26 cellular contexts compared by ENCODE assay signal in the genomic region with DNA sequence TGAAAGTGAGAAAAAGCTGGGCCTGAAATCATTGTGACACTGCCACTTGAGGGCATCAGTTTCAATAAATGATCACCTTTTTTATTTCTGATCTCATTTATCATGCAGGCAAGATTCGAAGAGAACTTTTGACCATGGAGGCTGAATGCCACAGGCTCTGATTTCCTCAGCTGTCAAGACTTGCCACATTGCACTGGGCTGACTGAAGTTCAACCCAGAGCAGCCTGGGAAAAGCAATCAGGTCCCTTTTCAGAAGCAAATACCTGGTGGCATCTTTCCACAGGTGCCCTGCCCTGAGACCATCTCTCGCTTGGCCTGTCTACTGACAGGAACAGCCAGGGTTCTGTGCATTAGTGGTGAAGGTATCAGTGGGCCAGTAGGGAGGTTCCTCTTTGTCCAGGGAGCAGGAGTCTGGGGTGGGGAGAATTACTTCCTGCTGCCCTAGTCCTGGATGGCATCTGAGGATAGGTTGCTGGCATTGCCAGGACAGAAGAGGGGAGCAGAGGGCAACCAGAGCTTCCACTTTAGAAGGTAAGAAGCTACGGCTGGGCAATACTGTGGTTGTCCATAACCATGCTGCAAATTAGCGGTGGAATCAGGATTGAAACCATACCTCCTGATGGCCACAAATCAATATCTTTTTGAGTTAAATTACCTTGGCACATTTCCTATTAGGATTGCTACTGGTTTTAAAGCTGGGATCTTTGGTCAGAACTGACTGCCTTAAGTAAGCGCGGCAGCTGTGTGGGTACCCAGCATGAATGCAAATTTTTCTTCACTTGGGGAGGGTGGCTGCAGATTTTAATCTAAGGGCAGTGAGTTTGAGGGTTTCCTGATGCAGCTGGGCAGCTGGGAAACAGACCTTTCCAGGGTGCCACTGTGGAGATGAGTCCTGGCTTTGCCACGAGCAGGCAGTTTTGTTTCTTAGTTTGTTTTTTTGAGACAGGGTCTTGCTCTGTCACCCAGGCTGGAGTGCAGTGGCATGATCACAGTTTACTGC.
"Had no signal": no experiment of that assay in that cellular context is flagged by ENCODE, and none has a peak within 500 bp of the region (broad histone marks: within the 10 kb centered on the region; RNA-seq: fewer than 3 reads in every experiment).

No MANE protein-coding gene starts in this region.

- H3K9me3 Mint-ChIP-seq: endodermal cell, type B pancreatic cell had no signal

- H3K27me3 ChIP-seq: testis had no signal

- H3K4me2 ChIP-seq: smooth muscle cell had no signal

- H3K27ac ChIP-seq: dorsolateral prefrontal cortex, epithelial cell of prostate, heart right ventricle, left ventricle myocardium inferior, lower lobe of right lung, psoas muscle, testis, tibial artery had no signal

- H3K4me1 ChIP-seq: lower lobe of right lung, psoas muscle, testis had no signal

- H3K4me3 ChIP-seq: dorsolateral prefrontal cortex, heart right ventricle, left ventricle myocardium inferior, lower lobe of right lung, psoas muscle, smooth muscle cell, testis, tibial artery had no signal

- DNase-seq: central memory CD4-positive, alpha-beta T cell; dorsolateral prefrontal cortex; effector CD8-positive, alpha-beta T cell; endodermal cell; foreskin melanocyte; glutamatergic neuron; heart right ventricle; hippocampal formation; left cardiac atrium; left ventricle myocardium inferior; lower lobe of right lung; natural killer cell; psoas muscle; right cardiac atrium; stimulated activated CD4-positive, alpha-beta T cell treated with anti-CD3 and anti-CD28 coated beads, Interleukin-12 subunit alpha, Interleukin-12 subunit beta, amount 100 ng/mL, for 4 hours; stimulated activated CD4-positive, alpha-beta T cell treated with anti-CD3 and anti-CD28 coated beads, Interleukin-1b, Interleukin-23, amount 100 ng/mL, for 48 hours; stimulated activated CD4-positive, alpha-beta T cell treated with anti-CD3 and anti-CD28 coated beads, Interleukin-4, amount 100 ng/mL, for 1 hour; stimulated activated CD8-positive, alpha-beta memory T cell treated with anti-CD3 and anti-CD28 coated beads, Interleukin-4, amount 100 ng/mL, for 48 hours; stimulated activated naive CD4-positive, alpha-beta T cell treated with Interleukin-2 at 50 U/mL for 16 hours; substantia nigra; testis; tibial artery had no signal

- H3K4me3 Mint-ChIP-seq: endodermal cell, natural killer cell, type B pancreatic cell had no signal

- H3K36me3 Mint-ChIP-seq: natural killer cell had no signal

- H3K36me3 ChIP-seq: heart right ventricle, left ventricle myocardium inferior, lower lobe of right lung, tibial artery had no signal

- H3K9me3 ChIP-seq: heart right ventricle, left ventricle myocardium inferior, lower lobe of right lung, psoas muscle, testis, tibial artery had no signal

- ATAC-seq: esophagus mucosa, heart right ventricle, lower lobe of right lung, natural killer cell, psoas muscle had no signal

- H3K27ac Mint-ChIP-seq: endodermal cell, natural killer cell, type B pancreatic cell had no signal
